In the genomic region with DNA sequence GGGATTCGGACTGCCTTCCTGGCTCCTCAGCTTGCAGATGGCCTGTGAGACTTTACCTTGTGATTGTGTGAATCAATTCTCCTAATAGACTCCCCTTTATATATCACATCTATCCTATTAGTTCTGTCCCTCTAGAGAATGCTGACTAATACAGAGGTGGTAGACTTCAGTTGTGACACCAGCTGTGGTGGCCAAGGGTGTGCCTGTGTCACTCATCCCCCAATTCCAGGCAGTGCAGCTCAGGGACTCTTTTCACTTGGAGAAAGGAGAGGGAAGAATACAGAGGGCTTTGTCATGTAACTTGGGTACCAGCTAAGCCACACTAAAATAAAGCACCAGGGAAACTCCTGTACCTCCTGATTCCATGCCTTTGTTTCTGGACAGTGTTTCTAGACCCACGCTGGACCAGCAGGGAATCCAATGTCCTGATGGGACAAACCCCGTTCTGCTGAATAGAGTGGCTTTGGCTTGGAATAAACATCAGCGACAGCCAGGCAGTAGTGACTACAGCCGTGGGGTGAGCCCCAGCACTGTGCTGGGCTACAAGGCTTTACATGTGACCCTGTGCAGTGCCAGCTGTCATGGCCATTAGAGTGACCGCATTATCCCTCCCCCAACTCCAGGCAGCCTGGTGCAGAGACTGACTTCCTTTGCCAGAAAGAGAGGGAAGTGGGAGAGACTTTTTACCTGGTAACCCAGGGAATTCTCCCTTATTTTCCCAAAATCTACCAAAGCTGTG, we compare ENCODE assay signal across 11 cellular contexts.
"Had no signal": no experiment of that assay in that cellular context is flagged by ENCODE, and none has a peak within 500 bp of the region (broad histone marks: within the 10 kb centered on the region; RNA-seq: fewer than 3 reads in every experiment).

No MANE protein-coding gene starts in this region.

- H3K9me3 Mint-ChIP-seq: activated naive CD4-positive, alpha-beta T cell treated with anti-CD3 and anti-CD28 coated beads, Interleukin-2, amount 50 U/mL, for 24 hours had no signal

- DNase-seq: activated CD4-positive, CD25-positive, alpha-beta regulatory T cell; aorta; esophagus squamous epithelium; foreskin fibroblast; naive B cell; stimulated activated CD4-positive, alpha-beta T cell treated with anti-CD3 and anti-CD28 coated beads, Interleukin-2, amount 100 ng/mL, for 48 hours; stimulated activated naive CD4-positive, alpha-beta T cell treated with Interleukin-2 at 50 U/mL for 16 hours had no signal

- H3K36me3 ChIP-seq: breast epithelium, thoracic aorta had no signal

- H3K27ac ChIP-seq: breast epithelium, esophagus squamous epithelium, thoracic aorta had no signal

- H3K4me3 ChIP-seq: breast epithelium, esophagus squamous epithelium, thoracic aorta had no signal

- H3K27ac Mint-ChIP-seq: activated naive CD4-positive, alpha-beta T cell treated with anti-CD3 and anti-CD28 coated beads, Interleukin-2, amount 50 U/mL, for 24 hours; T-helper 1 cell treated with Interleukin-12 subunit alpha and Interleukin-12 subunit beta and Interleukin-4 antibody, amounts not matched to agents 30 μg/mL and 1 μg/mL, for 36 hours had no signal

- H3K4me1 ChIP-seq: breast epithelium had no signal

- H3K27me3 Mint-ChIP-seq: activated naive CD4-positive, alpha-beta T cell treated with anti-CD3 and anti-CD28 coated beads, Interleukin-2, amount 50 U/mL, for 24 hours had no signal

- H3K9me3 ChIP-seq: esophagus squamous epithelium, thoracic aorta had no signal

- H3K4me3 Mint-ChIP-seq: activated naive CD4-positive, alpha-beta T cell treated with anti-CD3 and anti-CD28 coated beads, Interleukin-2, amount 50 U/mL, for 24 hours; naive B cell; T-helper 1 cell treated with Interleukin-12 subunit alpha and Interleukin-12 subunit beta and Interleukin-4 antibody, amounts not matched to agents 30 μg/mL and 1 μg/mL, for 36 hours had no signal

- H3K27me3 ChIP-seq: breast epithelium, esophagus squamous epithelium had no signal

- H3K4me1 Mint-ChIP-seq: activated naive CD4-positive, alpha-beta T cell treated with anti-CD3 and anti-CD28 coated beads, Interleukin-2, amount 50 U/mL, for 24 hours had no signal
